Comparison of ENCODE assay signal across 8 cellular contexts in genomic region chr1:167599839-167600581, GRCh38. TPM values are rescaled to one million over a fixed set of nuclear protein-coding genes. Genes with fewer than 3 reads are reported as not detected.
DNase-seq lines count a peak whose midpoint lies in the region; ATAC-seq, FAIRE-seq and TF ChIP-seq lines count a peak whose summit lies in the region.

No MANE protein-coding gene starts in this region.

- H3K4me3 ChIP-seq in mammary epithelial cell (replicated peaks in 1 of 3; ENCODE audit: insufficient read depth in 1 of 3, low read depth in 2 of 3, low read length in 3 of 3) (no peak overlapping the region), HepG2 (replicated peaks in 1 of 3; ENCODE audit: insufficient read depth in 1 of 3, low read depth in 2 of 3, low read length in 3 of 3) (no peak overlapping the region), thoracic aorta (no peak overlapping the region), vagina (no peak overlapping the region)

- peak; percentile 27 for DNase-seq in CMK (ENCODE audit: low read depth)
- peak; percentile 77 for DNase-seq in RPMI8226
- DNase-seq in mammary epithelial cell = peak; percentile 63
- DNase-seq in HepG2 (ENCODE audit: low spot score) = peak; percentile 18
- no peak for DNase-seq in thoracic aorta (ENCODE audit: low spot score)
- DNase-seq in vagina (ENCODE audit: extremely low spot score in 2 of 2) = no peak

- no TSS peak for BruUV-seq in mammary epithelial cell (replicated peaks; lab: Mats Ljungman, UMichigan)
- no TSS peak for BruUV-seq in HepG2 (replicated peaks; lab: Mats Ljungman, UMichigan)

- peak; percentile 32 for FAIRE-seq in HepG2 (lab: Jason Lieb, UNC)

- H3K9ac ChIP-seq in mammary epithelial cell (ENCODE audit: insufficient read depth, low read length) (no peak overlapping the region), HepG2 (ENCODE audit: insufficient read depth, low read depth, low read length) (no peak overlapping the region)

- POLR2A ChIA-PET in HepG2 (lab: Yijun Ruan, JAX) = no interaction called here

- peak overlapping the region; percentile 55 for H2AFZ ChIP-seq in mammary epithelial cell (ENCODE audit: low read depth, low read length)
- H2AFZ ChIP-seq in HepG2 (ENCODE audit: low read length) = no peak overlapping the region

- H3K9me3 ChIP-seq in mammary epithelial cell (replicated peaks; ENCODE audit: insufficient read depth, low read length) (no peaks in the 10 kb centered on the region), HepG2 (ENCODE audit: low read length) (no peaks in the 10 kb centered on the region), thoracic aorta (no peaks in the 10 kb centered on the region), vagina (no peaks in the 10 kb centered on the region)

- intact Hi-C loops in mammary epithelial cell (cut with micrococcal nuclease) (loop anchor here (1.0 to 10.0 kb wide), 3 partner anchors 88 to 485 kb away; no protein-coding TSS in a partner anchor), HepG2 (cut with micrococcal nuclease; ENCODE audit: unreplicated experiment) (loop anchor here (1.0 kb wide), 1 partner anchor 88 kb away; no protein-coding TSS in a partner anchor), vagina (cut with DNase I) (loop anchor here (2.0 to 10.0 kb wide), 2 partner anchors 89 to 1775 kb away; no protein-coding TSS in a partner anchor)

- TF ChIP-seq POLR2A in HepG2 (IDR thresholded peaks at IDR 0.05; ENCODE audit: insufficient read depth in 1 of 2, low read depth in 2 of 2, low read length in 2 of 2) (no peak), vagina (IDR thresholded peaks at IDR 0.05) (no peak)

- H4K20me1 ChIP-seq in mammary epithelial cell (ENCODE audit: insufficient read depth, low read length) (no peaks in the 10 kb centered on the region), HepG2 (ENCODE audit: insufficient read depth, low read length) (no peaks in the 10 kb centered on the region)

- CTCF ChIA-PET in mammary epithelial cell (lab: Charles Lee; ENCODE audit: low non-redundant PET) = interaction anchor here (0.6 to 1.4 kb wide), 5 partner anchors 87 to 379 kb away, joined by 3 to 9 read pairs (median 3); partner anchors contain the start of gene POU2F1
- CTCF ChIA-PET in HepG2 (lab: Yijun Ruan, JAX; ENCODE audit: low intra/inter-chr PET ratio, low total read pairs) = no interaction called here

- H3K4me2 ChIP-seq in mammary epithelial cell (ENCODE audit: insufficient read depth, low read depth, low read length) (peak overlapping the region; percentile 31), HepG2 (ENCODE audit: low read depth, low read length) (0 out of 2 replicates have a peak overlapping the region, but pooled peaks have one; percentile 16)

- TF ChIP-seq RAD21 in HepG2 (CRISPR knock-in tag; IDR thresholded peaks at IDR 0.05) = 0 out of 2 replicates have a peak, but pooled peaks have one; percentile 22

- H3K27ac ChIP-seq in mammary epithelial cell (ENCODE audit: insufficient read depth, low read depth, low read length) (no peak overlapping the region), HepG2 (ENCODE audit: extremely low read length, insufficient read depth, low read length) (no peak overlapping the region), thoracic aorta (no peak overlapping the region), vagina (no peak overlapping the region)

- H3K79me2 ChIP-seq in mammary epithelial cell (ENCODE audit: insufficient read depth, low read length) (no peaks in the 10 kb centered on the region), HepG2 (ENCODE audit: insufficient read depth, low read length) (no peaks in the 10 kb centered on the region)

- H3K27me3 ChIP-seq in mammary epithelial cell (ENCODE audit: insufficient read depth, low read length) = no peaks in the 10 kb centered on the region
- H3K27me3 ChIP-seq in HepG2 (ENCODE audit: control insufficient read depth in 1 of 2, insufficient read depth in 2 of 2, low read length in 2 of 2) = peaks cover 0 to 16% of the 10 kb centered on the region in 2 experiments; a peak in 2 of 5 replicates
- H3K27me3 ChIP-seq in thoracic aorta (replicated peaks; ENCODE audit: insufficient read depth) = no peaks in the 10 kb centered on the region
- no peaks in the 10 kb centered on the region for H3K27me3 ChIP-seq in vagina

- H3K36me3 ChIP-seq in mammary epithelial cell (ENCODE audit: insufficient read depth, low read length) (no peaks in the 10 kb centered on the region), HepG2 (replicated peaks in 1 of 2; ENCODE audit: control insufficient read depth in 1 of 2, insufficient read depth in 2 of 2, low read length in 2 of 2) (no peaks in the 10 kb centered on the region), thoracic aorta (no peaks in the 10 kb centered on the region), vagina (no peaks in the 10 kb centered on the region)

- no peak for TF ChIP-seq EP300 in HepG2 (IDR thresholded peaks at IDR 0.05; ENCODE audit: low read depth in 2 of 2, low read length in 2 of 2)
- TF ChIP-seq EP300 in HepG2 (CRISPR knock-in tag; IDR thresholded peaks at IDR 0.05; ENCODE audit: borderline replicate concordance) = no peak

- dilution Hi-C loops in mammary epithelial cell (cut with HindIII; ENCODE audit: low sequenced_read_pairs) = loop anchor here (10.0 kb wide), 1 partner anchor 195 kb away; no protein-coding TSS in a partner anchor

- ATAC-seq in GM19043 (IDR thresholded peaks at IDR 0.05; ENCODE audit: low read depth, unreplicated experiment) = peak; percentile 64
- peak; percentile 68 for ATAC-seq in HG03342 (IDR thresholded peaks at IDR 0.05; ENCODE audit: unreplicated experiment)
- ATAC-seq in HepG2 = peak; percentile 64
- peak; percentile 62 for ATAC-seq in thoracic aorta (ENCODE audit: insufficient number of reproducible peaks, low FRiP score, low read depth)

- H3K4me1 ChIP-seq in mammary epithelial cell (ENCODE audit: insufficient read depth, low read length) (peaks cover 18% of the 10 kb centered on the region), HepG2 (ENCODE audit: insufficient read depth, low read length) (peaks cover 19% of the 10 kb centered on the region), thoracic aorta (ENCODE audit: control insufficient read depth in 1 of 2, low read depth in 2 of 2) (peaks cover 9 to 15% of the 10 kb centered on the region in 2 donors), vagina (no peaks in the 10 kb centered on the region)

- in situ Hi-C loops in mammary epithelial cell (cut with MboI; ENCODE audit: low sequenced_read_pairs in 2 of 2) (loop anchor here in 1 of 2 donors (5.0 kb wide), 1 partner anchor 87 kb away; no protein-coding TSS in a partner anchor), HepG2 (cut with HindIII; ENCODE audit: extremely low pct_ligation_motif_present, low pct_unique_long_range_greater_than_20kb) (loop anchor here (5.0 kb wide), 1 partner anchor 87 kb away; no protein-coding TSS in a partner anchor)

- WGBS in mammary epithelial cell (ENCODE audit: low coverage, missing lambda C conversion rate) = 19% methylated on average over 6 of the region's 6 CpGs
- 12% methylated on average over 5 of the region's 6 CpGs for WGBS in HepG2 (ENCODE audit: low lambda C conversion rate)

- peak; percentile 59 to 64 for TF ChIP-seq CTCF in mammary epithelial cell (conservative IDR thresholded peaks at IDR 0.05 in 1 of 2, IDR thresholded peaks at IDR 0.05 in 1 of 2; ENCODE audit: extremely low read depth in 1 of 2, insufficient read depth in 1 of 2, low read depth in 1 of 2, low read length in 2 of 2)
- TF ChIP-seq CTCF in HepG2 (CRISPR knock-in tag; IDR thresholded peaks at IDR 0.05) = peak; percentile 61
- TF ChIP-seq CTCF in thoracic aorta (IDR thresholded peaks at IDR 0.05) = peak; percentile 51
- peak in 1 of 3 experiments; percentile 30 for TF ChIP-seq CTCF in vagina (IDR thresholded peaks at IDR 0.05)

RNA-seq across cellular contexts. Expression of gene RCSD1, which starts 30.0 kb away (rescaled TPM):
- total RNA-seq in mammary epithelial cell (1 to 10 TPM in 1 of 2 donors, under 1 TPM in 1; 0.82 to 4.0 TPM), HepG2 (2016; rRNA removed; fragmentation: Illumina TruSeq; extraction: Trizol) (not detected in 2 replicates), thoracic aorta (10 to 100 TPM; 11.1 to 11.9 TPM), vagina (11.5 TPM)
- polyA plus RNA-seq in mammary epithelial cell (3.1 TPM), HepG2 (2011; rRNA removed) (not detected in 2 replicates)
- polyA minus RNA-seq in mammary epithelial cell = not detected
- total RNA-seq in HepG2 (2016; cell fraction: cytosol; rRNA removed; fragmentation: Illumina TruSeq; extraction: Trizol; ENCODE audit: low read depth) = not detected in 2 replicates
- not detected in 2 replicates for total RNA-seq in HepG2 (2016; cell fraction: insoluble cytoplasmic fraction; rRNA removed; fragmentation: Illumina TruSeq; extraction: Trizol)
- total RNA-seq in HepG2 (2016; cell fraction: membrane; rRNA removed; fragmentation: Illumina TruSeq; extraction: Trizol) = not detected in 2 replicates
- not detected in 2 replicates for total RNA-seq in HepG2 (2016; cell fraction: nucleus; rRNA removed; fragmentation: Illumina TruSeq; extraction: Trizol)
- not detected in 2 replicates for polyA plus RNA-seq in HepG2 (2011; cell fraction: cytosol; rRNA removed)
- not detected in 2 replicates for polyA plus RNA-seq in HepG2 (2011; cell fraction: nucleus; rRNA removed)
- polyA plus RNA-seq in HepG2 (2012) = not detected in 2 replicates
- not detected in 2 replicates for polyA plus RNA-seq in HepG2 (2016; cell fraction: cytosol; fragmentation: Illumina TruSeq; extraction: Trizol; ENCODE audit: low read depth)
- not detected in 2 replicates for polyA plus RNA-seq in HepG2 (2016; cell fraction: insoluble cytoplasmic fraction; fragmentation: Illumina TruSeq; extraction: Trizol; ENCODE audit: low read depth)
- not detected in 2 replicates for polyA plus RNA-seq in HepG2 (2016; cell fraction: membrane; fragmentation: Illumina TruSeq; extraction: Trizol; ENCODE audit: low read depth)
- polyA plus RNA-seq in HepG2 (2016; cell fraction: nucleus; fragmentation: Illumina TruSeq; extraction: Trizol; ENCODE audit: insufficient read depth, low read depth) = not detected in 2 replicates
- 0.26 and 0.32 TPM in 2 replicates for polyA minus RNA-seq in HepG2 (2011; rRNA and poly(A)+ RNA removed; ENCODE audit: low replicate concordance)
- polyA minus RNA-seq in HepG2 (2011; cell fraction: cytosol; rRNA and poly(A)+ RNA removed) = not detected in 2 replicates
- polyA minus RNA-seq in HepG2 (2011; cell fraction: nucleus; rRNA and poly(A)+ RNA removed) = not detected in 2 replicates

RNA-seq across cellular contexts. Expression of gene CREG1, which starts 46.4 kb away (rescaled TPM):
- 100 to 1,000 TPM; 105 to 242 TPM for total RNA-seq in mammary epithelial cell
- polyA plus RNA-seq in mammary epithelial cell = 179 TPM
- polyA minus RNA-seq in mammary epithelial cell = 66.8 TPM
- total RNA-seq in HepG2 (2016; rRNA removed; fragmentation: Illumina TruSeq; extraction: Trizol) = 19.1 and 31.3 TPM in 2 replicates
- 6.3 and 7.1 TPM in 2 replicates for total RNA-seq in HepG2 (2016; cell fraction: cytosol; rRNA removed; fragmentation: Illumina TruSeq; extraction: Trizol; ENCODE audit: low read depth)
- total RNA-seq in HepG2 (2016; cell fraction: insoluble cytoplasmic fraction; rRNA removed; fragmentation: Illumina TruSeq; extraction: Trizol) = 20.2 and 31.0 TPM in 2 replicates
- total RNA-seq in HepG2 (2016; cell fraction: membrane; rRNA removed; fragmentation: Illumina TruSeq; extraction: Trizol) = 17.5 and 18.6 TPM in 2 replicates
- total RNA-seq in HepG2 (2016; cell fraction: nucleus; rRNA removed; fragmentation: Illumina TruSeq; extraction: Trizol) = 27.1 and 29.2 TPM in 2 replicates
- 26.9 and 33.5 TPM in 2 replicates for polyA plus RNA-seq in HepG2 (2011; rRNA removed)
- 20.8 and 24.3 TPM in 2 replicates for polyA plus RNA-seq in HepG2 (2011; cell fraction: cytosol; rRNA removed)
- polyA plus RNA-seq in HepG2 (2011; cell fraction: nucleus; rRNA removed) = 9.6 and 10.2 TPM in 2 replicates
- 14.5 and 19.5 TPM in 2 replicates for polyA plus RNA-seq in HepG2 (2012)
- polyA plus RNA-seq in HepG2 (2016; cell fraction: cytosol; fragmentation: Illumina TruSeq; extraction: Trizol; ENCODE audit: low read depth) = 8.7 and 10.1 TPM in 2 replicates
- 22.2 and 23.8 TPM in 2 replicates for polyA plus RNA-seq in HepG2 (2016; cell fraction: insoluble cytoplasmic fraction; fragmentation: Illumina TruSeq; extraction: Trizol; ENCODE audit: low read depth)
- 17.6 and 19.0 TPM in 2 replicates for polyA plus RNA-seq in HepG2 (2016; cell fraction: membrane; fragmentation: Illumina TruSeq; extraction: Trizol; ENCODE audit: low read depth)
- polyA plus RNA-seq in HepG2 (2016; cell fraction: nucleus; fragmentation: Illumina TruSeq; extraction: Trizol; ENCODE audit: insufficient read depth, low read depth) = 45.6 and 48.0 TPM in 2 replicates
- polyA minus RNA-seq in HepG2 (2011; rRNA and poly(A)+ RNA removed; ENCODE audit: low replicate concordance) = 8.0 and 38.3 TPM in 2 replicates
- 12.8 and 13.4 TPM in 2 replicates for polyA minus RNA-seq in HepG2 (2011; cell fraction: cytosol; rRNA and poly(A)+ RNA removed)
- polyA minus RNA-seq in HepG2 (2011; cell fraction: nucleus; rRNA and poly(A)+ RNA removed) = 7.5 and 7.6 TPM in 2 replicates
- 100 to 1,000 TPM; 187 to 266 TPM for total RNA-seq in thoracic aorta
- total RNA-seq in vagina = 152 TPM

Comparison
In these comparisons a context has a peak if more than half of its experiments do, and no peak if none do; other contexts are left out.
1. DNase-seq: peak in CMK (single experiment), RPMI8226 (single experiment), mammary epithelial cell (single experiment) and HepG2 (single experiment); none in thoracic aorta (single experiment) and vagina (0 of 2).
2. Peak in every context shown above with its lines, with median percentiles within 50 percentile points of each other: ATAC-seq.